Comparison of ENCODE assay signal across 17 cellular contexts in genomic region chr18:7876354-7876753, GRCh38.
DNase-seq lines count a peak whose midpoint lies in the region; TF ChIP-seq lines count a peak whose summit lies in the region.
"Had no signal": no experiment of that assay in that cellular context is flagged by ENCODE, and none has a peak within 500 bp of the region (broad histone marks: within the 10 kb centered on the region; RNA-seq: fewer than 3 reads in every experiment).

No MANE protein-coding gene starts in this region.

- H2AFZ ChIP-seq in trophoblast cell (ENCODE audit: insufficient read depth, low read length, poor library complexity): no peak overlapping the region
- H2AFZ ChIP-seq in mesenchymal stem cell (ENCODE audit: low read depth, low read length): no peak overlapping the region

- TF ChIP-seq CTCF in epithelial cell of esophagus (IDR thresholded peaks at IDR 0.05; ENCODE audit: insufficient read depth, low read depth, low read length, missing control alignments): no peak
- TF ChIP-seq CTCF in CD14-positive monocyte (IDR thresholded peaks at IDR 0.05): no peak
- TF ChIP-seq CTCF in foreskin fibroblast (IDR thresholded peaks at IDR 0.05; ENCODE audit: low read depth, low read length): no peak

- H4K91ac ChIP-seq in trophoblast cell (ENCODE audit: low read depth, low read length) (no peak overlapping the region), mesenchymal stem cell (ENCODE audit: low read length) (no peak overlapping the region)

- peak; percentile 9 for DNase-seq in NCI-H2171 treated with DMSO at 0.1 percent for 48 hours (lab: John Stamatoyannopoulos, UW)
- no peak for DNase-seq in NCI-H2171 (lab: John Stamatoyannopoulos, UW)
- peak; percentile 67 for DNase-seq in DMS53 (lab: John Stamatoyannopoulos, UW)
- peak; percentile 17 for DNase-seq in epithelial cell of esophagus (ENCODE audit: low read depth)
- DNase-seq in trophoblast cell: no peak
- no peak for DNase-seq in CD14-positive monocyte (ENCODE audit: low spot score)
- DNase-seq in mesenchymal stem cell: no peak
- no peak for DNase-seq in foreskin fibroblast
- DNase-seq: MV-4-11, NCI-H1694 treated with DMSO at 0.1 percent for 48 hours, NCI-H446, NCI-H526 treated with DMSO at 0.1 percent for 48 hours, Peyer's patch, Right ventricle myocardium superior had no signal

- H2BK12ac ChIP-seq in trophoblast cell (ENCODE audit: low read length) (no peak overlapping the region), mesenchymal stem cell (ENCODE audit: low read length in 2 of 2) (no peak overlapping the region)

- H3K4me1 ChIP-seq in trophoblast cell (ENCODE audit: control insufficient read depth in 1 of 2, insufficient read depth in 2 of 2, low read length in 2 of 2) (peaks cover 3% of the 10 kb centered on the region in 2 experiments), mesenchymal stem cell (ENCODE audit: control insufficient read depth, insufficient read depth, low read depth, low read length) (peaks cover 4% of the 10 kb centered on the region)
- H3K4me1 ChIP-seq: BLaER1 treated with 17β-estradiol and CSF1 and Interleukin-3, amounts not matched to agents 10 nM and 100 nM had no signal

- H3K23ac ChIP-seq in trophoblast cell (ENCODE audit: low read length) (no peak overlapping the region), mesenchymal stem cell (ENCODE audit: low read length in 2 of 2) (no peak overlapping the region)

- H3K4me2 ChIP-seq in trophoblast cell (ENCODE audit: low read length): no peak overlapping the region
- H3K4me2 ChIP-seq in mesenchymal stem cell (ENCODE audit: low read length, poor library complexity, severe bottlenecking): no peak overlapping the region
- H3K4me2 ChIP-seq: BLaER1 treated with 17β-estradiol and CSF1 and Interleukin-3, amounts not matched to agents 10 nM and 100 nM; KMS-11 had no signal

- H3K9ac ChIP-seq in trophoblast cell (ENCODE audit: low read length): peak overlapping the region; percentile 52
- H3K9ac ChIP-seq in mesenchymal stem cell (ENCODE audit: low read length): no peak overlapping the region
- H3K9ac ChIP-seq: BLaER1 treated with 17β-estradiol and CSF1 and Interleukin-3, amounts not matched to agents 10 nM and 100 nM; KMS-11 had no signal

- H3K36me3 ChIP-seq in trophoblast cell (ENCODE audit: control insufficient read depth in 1 of 2, insufficient read depth in 2 of 2, low read length in 2 of 2) (no peaks in the 10 kb centered on the region), mesenchymal stem cell (ENCODE audit: control insufficient read depth in 1 of 2, insufficient read depth in 2 of 2, low read depth in 1 of 2, low read length in 2 of 2) (no peaks in the 10 kb centered on the region)
- H3K36me3 ChIP-seq: BLaER1 treated with 17β-estradiol and CSF1 and Interleukin-3, amounts not matched to agents 10 nM and 100 nM; Peyer's patch had no signal

- H3K27me3 ChIP-seq in trophoblast cell (ENCODE audit: insufficient read depth, low read length) (no peaks in the 10 kb centered on the region), mesenchymal stem cell (ENCODE audit: control insufficient read depth in 1 of 2, insufficient read depth in 1 of 2, low read length in 2 of 2) (no peaks in the 10 kb centered on the region)
- H3K27me3 ChIP-seq: BLaER1 treated with 17β-estradiol and CSF1 and Interleukin-3, amounts not matched to agents 10 nM and 100 nM; Peyer's patch had no signal

- no CpG with 5 or more reads among the region's 1 CpG for WGBS in trophoblast cell (ENCODE audit: extremely low coverage, insufficient coverage, insufficient read length)
- no CpG with 5 or more reads among the region's 1 CpG for WGBS in mesenchymal stem cell

- H3K4ac ChIP-seq in trophoblast cell (ENCODE audit: low read depth, low read length) (no peak overlapping the region), mesenchymal stem cell (ENCODE audit: low read depth in 1 of 2, low read length in 2 of 2) (no peak overlapping the region)

- H3K79me1 ChIP-seq in trophoblast cell (ENCODE audit: low read length) (peaks cover 3% of the 10 kb centered on the region), mesenchymal stem cell (replicated peaks; ENCODE audit: low read length, poor library complexity, severe bottlenecking) (peaks cover 9% of the 10 kb centered on the region)

- H3K27me3 Mint-ChIP-seq in CD14-positive monocyte (ENCODE audit: low read depth in 3 of 3): peaks cover 0 to 9% (median 0%) of the 10 kb centered on the region in 3 donors

- H3K27ac ChIP-seq in trophoblast cell (ENCODE audit: low read depth, low read length) (no peak overlapping the region), mesenchymal stem cell (ENCODE audit: low read length, poor library complexity, severe bottlenecking) (no peak overlapping the region)
- H3K27ac ChIP-seq: BLaER1 treated with 17β-estradiol and CSF1 and Interleukin-3, amounts not matched to agents 10 nM and 100 nM; KMS-11; Peyer's patch; SK-N-MC had no signal

- intact Hi-C loops in CD14-positive monocyte (cut with micrococcal nuclease): no loop called here

- H4K8ac ChIP-seq in trophoblast cell (ENCODE audit: low read depth, low read length) (no peak overlapping the region), mesenchymal stem cell (ENCODE audit: low read length) (no peak overlapping the region)

- H3K14ac ChIP-seq in trophoblast cell (ENCODE audit: low read length) (no peak overlapping the region), mesenchymal stem cell (ENCODE audit: low read length in 2 of 2) (no peak overlapping the region)

- no peak overlapping the region for H2BK5ac ChIP-seq in trophoblast cell (ENCODE audit: low read depth, low read length, poor library complexity)
- H2BK5ac ChIP-seq in mesenchymal stem cell (ENCODE audit: low read depth, low read length, poor library complexity, severe bottlenecking): no peak overlapping the region

- H3K9me3 ChIP-seq in trophoblast cell (ENCODE audit: insufficient read depth, low read depth, low read length): peaks cover 2% of the 10 kb centered on the region
- no peaks in the 10 kb centered on the region for H3K9me3 ChIP-seq in mesenchymal stem cell (ENCODE audit: control insufficient read depth, low read length)
- H3K9me3 ChIP-seq: BLaER1 treated with 17β-estradiol and CSF1 and Interleukin-3, amounts not matched to agents 10 nM and 100 nM; Peyer's patch had no signal

- H3K27ac Mint-ChIP-seq in CD14-positive monocyte: no peak overlapping the region

- H3K36me3 Mint-ChIP-seq in CD14-positive monocyte: no peaks in the 10 kb centered on the region

- no peak overlapping the region for H4K12ac ChIP-seq in trophoblast cell (ENCODE audit: low read depth, low read length)

- no peaks in the 10 kb centered on the region for H3K4me1 Mint-ChIP-seq in CD14-positive monocyte

- no peak overlapping the region for H3K18ac ChIP-seq in trophoblast cell (ENCODE audit: low read length)
- no peak overlapping the region for H3K18ac ChIP-seq in mesenchymal stem cell (ENCODE audit: low read depth in 1 of 2, low read length in 2 of 2)

- peaks cover 0 to 3% (median 0%) of the 10 kb centered on the region in 7 donors for H3K9me3 Mint-ChIP-seq in CD14-positive monocyte

- H3K4me3 ChIP-seq in epithelial cell of esophagus (ENCODE audit: low read length): no peak overlapping the region
- no peak overlapping the region for H3K4me3 ChIP-seq in trophoblast cell (ENCODE audit: low read depth, low read length)
- H3K4me3 ChIP-seq in mesenchymal stem cell (ENCODE audit: insufficient read depth in 1 of 2, low read depth in 1 of 2, low read length in 2 of 2): no peak overlapping the region
- no peak overlapping the region for H3K4me3 ChIP-seq in foreskin fibroblast (ENCODE audit: low read depth in 1 of 2, low read length in 2 of 2)
- H3K4me3 ChIP-seq: BLaER1 treated with 17β-estradiol and CSF1 and Interleukin-3, amounts not matched to agents 10 nM and 100 nM; Peyer's patch; SK-N-MC had no signal

- H2BK15ac ChIP-seq in mesenchymal stem cell (ENCODE audit: low read depth, poor library complexity, severe bottlenecking): no peak overlapping the region

- H2BK120ac ChIP-seq in trophoblast cell (ENCODE audit: insufficient read depth, low read length, poor library complexity) (no peak overlapping the region), mesenchymal stem cell (ENCODE audit: low read depth, low read length) (no peak overlapping the region)

- no peak overlapping the region for H2AK5ac ChIP-seq in trophoblast cell (ENCODE audit: low read length)
- H2AK5ac ChIP-seq in mesenchymal stem cell (ENCODE audit: low read length, severe bottlenecking): no peak overlapping the region

- H3K4me3 Mint-ChIP-seq in CD14-positive monocyte: no peak overlapping the region

- H3K79me2 ChIP-seq in trophoblast cell (ENCODE audit: control insufficient read depth, insufficient read depth, low read length, poor library complexity): no peaks in the 10 kb centered on the region

Comparison
In these comparisons a context has a peak if more than half of its experiments do, and no peak if none do; other contexts are left out.
1. DNase-seq: peak in NCI-H2171 treated with DMSO at 0.1 percent for 48 hours (single experiment), DMS53 (single experiment) and epithelial cell of esophagus (single experiment); none in NCI-H2171 (single experiment), trophoblast cell (0 of 2), CD14-positive monocyte (single experiment), mesenchymal stem cell (single experiment) and foreskin fibroblast (0 of 2).